ENCODE assay signal across 27 cellular contexts in the genomic region with DNA sequence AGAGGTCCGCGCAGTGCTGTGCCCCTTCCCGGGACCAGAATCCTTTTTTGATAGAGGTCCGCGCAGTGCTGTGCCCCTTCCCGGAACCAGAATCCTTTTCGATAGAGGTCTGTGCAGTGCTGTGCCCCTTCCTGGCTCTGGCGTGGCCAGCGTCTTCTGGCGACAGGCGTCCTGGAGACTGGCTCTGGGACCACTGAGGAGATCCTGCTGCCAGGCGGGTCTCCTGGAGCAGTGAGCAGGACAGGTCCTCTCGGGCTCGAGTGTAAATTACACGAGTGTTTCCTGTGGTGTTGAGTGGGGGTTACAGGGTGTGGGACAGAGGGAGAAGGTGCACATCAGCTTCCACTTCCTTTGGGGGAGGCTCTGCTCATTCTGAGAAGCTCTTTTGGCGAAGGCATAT.
"Had no signal": no experiment of that assay in that cellular context is flagged by ENCODE, and none has a peak within 500 bp of the region (broad histone marks: within the 10 kb centered on the region; RNA-seq: fewer than 3 reads in every experiment).

No MANE protein-coding gene starts in this region.

- H3K9me3 Mint-ChIP-seq: activated CD4-positive, alpha-beta memory T cell treated with anti-CD3 and anti-CD28 coated beads, Interleukin-2, amount 10 ng/mL, durations not matched to agents 7 days and 5 days; activated naive CD4-positive, alpha-beta T cell treated with anti-CD3 and anti-CD28 coated beads, Interleukin-2, amount 10 ng/mL, durations not matched to agents 7 days and 5 days; activated naive CD4-positive, alpha-beta T cell treated with anti-CD3 and anti-CD28 coated beads, Interleukin-2, amount 50 U/mL, for 72 hours; activated T-cell treated with anti-CD3 and anti-CD28 coated beads, Interleukin-2, amount 50 U/mL, for 24 hours; activated T-cell treated with anti-CD3 and anti-CD28 coated beads, Interleukin-2, amount 50 U/mL, for 72 hours had no signal

- ATAC-seq: activated naive CD4-positive, alpha-beta T cell treated with anti-CD3 and anti-CD28 coated beads, Interleukin-2, amount 50 U/mL, for 72 hours; activated T-cell treated with anti-CD3 and anti-CD28 coated beads, Interleukin-2, amount 50 U/mL, for 72 hours; esophagus mucosa; foreskin keratinocyte; gastrocnemius medialis had no signal

- H3K4me1 ChIP-seq: ascending aorta, breast epithelium, colonic mucosa, foreskin keratinocyte had no signal

- H3K4me1 Mint-ChIP-seq: activated CD4-positive, alpha-beta memory T cell treated with anti-CD3 and anti-CD28 coated beads, Interleukin-2, amount 10 ng/mL, durations not matched to agents 7 days and 5 days; activated CD4-positive, alpha-beta T cell treated with anti-CD3 and anti-CD28 coated beads, Interleukin-2, amount 10 ng/mL, durations not matched to agents 7 days and 5 days; activated naive CD8-positive, alpha-beta T cell treated with anti-CD3 and anti-CD28 coated beads, Interleukin-2, amount 10 ng/mL, durations not matched to agents 7 days and 5 days had no signal

- H3K4me3 ChIP-seq: ascending aorta, breast epithelium, cardiac muscle cell, colonic mucosa, gastrocnemius medialis had no signal

- H3K4me3 Mint-ChIP-seq: activated CD4-positive, alpha-beta memory T cell treated with anti-CD3 and anti-CD28 coated beads, Interleukin-2, amount 10 ng/mL, durations not matched to agents 7 days and 5 days; activated CD4-positive, alpha-beta T cell treated with anti-CD3 and anti-CD28 coated beads, Interleukin-2, amount 10 ng/mL, durations not matched to agents 7 days and 5 days; activated naive CD4-positive, alpha-beta T cell treated with anti-CD3 and anti-CD28 coated beads, Interleukin-2, amount 10 ng/mL, durations not matched to agents 7 days and 5 days; activated naive CD8-positive, alpha-beta T cell treated with anti-CD3 and anti-CD28 coated beads, Interleukin-2, amount 10 ng/mL, durations not matched to agents 7 days and 5 days; activated T-cell treated with anti-CD3 and anti-CD28 coated beads, Interleukin-2, amount 50 U/mL, for 24 hours; activated T-cell treated with anti-CD3 and anti-CD28 coated beads, Interleukin-2, amount 50 U/mL, for 72 hours; brain had no signal

- H3K27ac Mint-ChIP-seq: activated CD4-positive, alpha-beta memory T cell treated with anti-CD3 and anti-CD28 coated beads, Interleukin-2, amount 10 ng/mL, durations not matched to agents 7 days and 5 days; activated CD4-positive, alpha-beta T cell treated with anti-CD3 and anti-CD28 coated beads, Interleukin-2, amount 10 ng/mL, durations not matched to agents 7 days and 5 days; activated naive CD4-positive, alpha-beta T cell treated with anti-CD3 and anti-CD28 coated beads, Interleukin-2, amount 10 ng/mL, durations not matched to agents 7 days and 5 days; activated naive CD4-positive, alpha-beta T cell treated with anti-CD3 and anti-CD28 coated beads, Interleukin-2, amount 50 U/mL, for 72 hours; activated naive CD8-positive, alpha-beta T cell treated with anti-CD3 and anti-CD28 coated beads, Interleukin-2, amount 10 ng/mL, durations not matched to agents 7 days and 5 days; activated T-cell treated with anti-CD3 and anti-CD28 coated beads, Interleukin-2, amount 50 U/mL, for 24 hours; activated T-cell treated with anti-CD3 and anti-CD28 coated beads, Interleukin-2, amount 50 U/mL, for 72 hours; brain had no signal

- H3K27ac ChIP-seq: ascending aorta, breast epithelium, cardiac muscle cell, colonic mucosa, foreskin keratinocyte, gastrocnemius medialis had no signal

- H3K27me3 Mint-ChIP-seq: activated CD4-positive, alpha-beta memory T cell treated with anti-CD3 and anti-CD28 coated beads, Interleukin-2, amount 10 ng/mL, durations not matched to agents 7 days and 5 days; activated CD4-positive, alpha-beta T cell treated with anti-CD3 and anti-CD28 coated beads, Interleukin-2, amount 10 ng/mL, durations not matched to agents 7 days and 5 days; activated naive CD4-positive, alpha-beta T cell treated with anti-CD3 and anti-CD28 coated beads, Interleukin-2, amount 10 ng/mL, durations not matched to agents 7 days and 5 days; activated naive CD8-positive, alpha-beta T cell treated with anti-CD3 and anti-CD28 coated beads, Interleukin-2, amount 10 ng/mL, durations not matched to agents 7 days and 5 days; activated T-cell treated with anti-CD3 and anti-CD28 coated beads, Interleukin-2, amount 50 U/mL, for 24 hours had no signal

- H3K27me3 ChIP-seq: ascending aorta, breast epithelium, cardiac muscle cell, colonic mucosa, foreskin keratinocyte, gastrocnemius medialis had no signal

- H3K9me3 ChIP-seq: ascending aorta, breast epithelium, colonic mucosa, gastrocnemius medialis had no signal

- DNase-seq: activated CD4-positive, alpha-beta memory T cell treated with anti-CD3 and anti-CD28 coated beads, Interleukin-2, amount 10 ng/mL, durations not matched to agents 7 days and 5 days; activated CD4-positive, alpha-beta T cell treated with anti-CD3 and anti-CD28 coated beads for 1 hour; activated CD4-positive, alpha-beta T cell treated with anti-CD3 and anti-CD28 coated beads for 4 hours; activated CD4-positive, alpha-beta T cell treated with anti-CD3 and anti-CD28 coated beads, Interleukin-2, amount 10 ng/mL, durations not matched to agents 7 days and 5 days; activated CD4-positive, alpha-beta T cell treated with anti-CD3 and anti-CD28 coated beads, Interleukin-2, amount 50 U/mL, for 4 hours; activated CD8-positive, alpha-beta memory T cell treated with anti-CD3 and anti-CD28 coated beads, Interleukin-2, amount 50 U/mL, for 48 hours; activated gamma-delta T cell; activated naive CD4-positive, alpha-beta T cell; activated naive CD4-positive, alpha-beta T cell treated with anti-CD3 and anti-CD28 coated beads, Interleukin-2, amount 10 ng/mL, durations not matched to agents 7 days and 5 days; activated naive CD8-positive, alpha-beta T cell treated with anti-CD3 and anti-CD28 coated beads, Interleukin-2, amount 10 ng/mL, durations not matched to agents 7 days and 5 days; activated T-cell treated with anti-CD3 and anti-CD28 coated beads for 4 hours; activated T-cell treated with anti-CD3 and anti-CD28 coated beads, Interleukin-2, amount 50 U/mL, for 24 hours; activated T-cell treated with anti-CD3 and anti-CD28 coated beads, Interleukin-2, amount 50 U/mL, for 72 hours; central memory CD4-positive, alpha-beta T cell; cerebellar nuclear complex; colonic mucosa; effector CD8-positive, alpha-beta T cell; foreskin keratinocyte; gastrocnemius medialis; glutamatergic neuron; T-helper 2 cell had no signal

- H3K36me3 ChIP-seq: ascending aorta, breast epithelium, cardiac muscle cell, colonic mucosa, gastrocnemius medialis had no signal
